ENCODE assay signal across 1 cellular context in genomic region chr15:64073496-64073895, GRCh38. TPM values are rescaled to one million over a fixed set of nuclear protein-coding genes. Genes with fewer than 3 reads are reported as not detected.
"Had no signal": no experiment of that assay in that cellular context is flagged by ENCODE, and none has a peak within 500 bp of the region (broad histone marks: within the 10 kb centered on the region; RNA-seq: fewer than 3 reads in every experiment).

No MANE protein-coding gene starts in this region.

RNA-seq across cellular contexts. Expression of gene DAPK2, which starts 27.2 kb away (rescaled TPM):
- total RNA-seq: smooth muscle cell had no signal
- polyA plus RNA-seq: smooth muscle cell had no signal
